21 cellular contexts compared by ENCODE assay signal in the genomic region with DNA sequence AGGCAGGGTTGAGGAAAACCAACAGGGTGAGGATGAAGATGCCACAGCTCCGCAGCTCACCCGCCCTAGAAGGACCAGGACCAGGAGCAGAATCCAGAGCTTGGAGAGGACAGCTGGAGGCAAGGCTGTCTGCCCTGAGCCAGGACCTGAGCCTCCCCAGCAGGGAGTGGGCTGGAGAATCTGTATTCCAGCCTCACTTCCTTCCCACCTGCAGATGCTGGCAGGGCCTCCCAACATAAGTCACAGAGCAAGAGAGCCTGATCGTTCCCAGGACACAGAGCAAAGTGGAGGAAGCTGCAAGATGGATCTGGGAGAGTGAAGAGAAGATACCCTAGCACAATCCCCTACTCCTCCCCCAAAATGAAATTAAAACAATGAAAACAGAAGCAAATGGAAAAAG.
"Had no signal": no experiment of that assay in that cellular context is flagged by ENCODE, and none has a peak within 500 bp of the region (broad histone marks: within the 10 kb centered on the region; RNA-seq: fewer than 3 reads in every experiment).

No MANE protein-coding gene starts in this region.

- H3K9ac ChIP-seq: SK-N-SH had no signal

- H3K27ac ChIP-seq: RWPE1 had no signal

- H3K9me2 ChIP-seq: SK-N-SH had no signal

- H3K27me3 ChIP-seq: MG63 had no signal

- ATAC-seq: Panc1, PC-3 had no signal

- DNase-seq: Karpas-422; KG1; MG63; NCI-H1092; NCI-H1105 treated with DMSO at 0.1 percent for 48 hours; NCI-H1417 treated with DMSO at 0.1 percent for 48 hours; NCI-H146; NCI-H1694 treated with DMSO at 0.1 percent for 48 hours; NCI-H1930; NCI-H2081; NCI-H2107; NCI-H2227 treated with DMSO at 0.1 percent for 48 hours; NCI-H524; NCI-H526 treated with DMSO at 0.1 percent for 48 hours; NCI-H748 treated with DMSO at 0.1 percent for 48 hours; NK-92 treated with Interleukin-12 subunit alpha and Interleukin-12 subunit beta, amount 100 ng/mL, for 24 hours; PC-3; SHP77; SK-N-SH had no signal

- H3K9me3 ChIP-seq: MG63, SK-N-SH had no signal

- H3K4me3 ChIP-seq: MG63 had no signal

- H3K36me3 ChIP-seq: MG63 had no signal

- H3K4me2 ChIP-seq: SK-N-SH had no signal
